Comparison of ENCODE assay signal across 27 cellular contexts in the genomic region with DNA sequence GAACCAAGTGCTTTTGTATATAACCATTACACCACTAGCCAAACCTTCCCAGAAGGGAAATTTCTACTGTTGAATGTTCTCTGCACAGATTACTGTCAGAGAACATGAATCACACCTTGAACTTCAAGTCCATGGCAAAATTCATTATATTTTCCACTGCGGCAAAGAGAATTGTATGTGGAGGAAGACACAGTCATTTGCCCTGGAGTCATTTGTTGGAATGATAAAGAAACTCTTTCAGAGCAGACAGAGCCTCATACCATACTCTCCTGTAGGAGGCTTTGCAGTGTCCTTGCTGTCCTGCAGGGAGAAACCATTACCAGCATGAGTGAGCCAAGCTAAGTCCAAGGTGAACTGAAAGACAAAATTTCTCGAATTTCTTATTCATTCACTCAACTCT.
DNase-seq lines count a peak whose midpoint lies in the region; ATAC-seq and TF ChIP-seq lines count a peak whose summit lies in the region.
"Had no signal": no experiment of that assay in that cellular context is flagged by ENCODE, and none has a peak within 500 bp of the region (broad histone marks: within the 10 kb centered on the region; RNA-seq: fewer than 3 reads in every experiment).

No MANE protein-coding gene starts in this region.

- no peaks in the 10 kb centered on the region for H3K79me2 ChIP-seq in osteoblast (ENCODE audit: insufficient read depth, low read length)

- H4K20me1 ChIP-seq in osteoblast (ENCODE audit: insufficient read depth, low read length) = no peaks in the 10 kb centered on the region

- DNase-seq in ELR (ENCODE audit: low read depth) (peak; percentile 88), RPMI7951 (ENCODE audit: low read depth) (peak; percentile 93), chondrocyte (ENCODE audit: low spot score) (no peak), osteoblast (ENCODE audit: insufficient read length, low spot score, missing footprints) (no peak), middle frontal gyrus (ENCODE audit: extremely low spot score, low spot score) (no peak), NCI-H2196 (lab: John Stamatoyannopoulos, UW; ENCODE audit: unreplicated experiment) (no peak)
- no peak for DNase-seq in activated naive CD4-positive, alpha-beta T cell treated with anti-CD3 and anti-CD28 coated beads, Interleukin-2, amount 10 ng/mL, durations not matched to agents 7 days and 5 days
- DNase-seq: activated CD4-positive, alpha-beta T cell treated with anti-CD3 and anti-CD28 coated beads, Interleukin-2, amount 10 ng/mL, durations not matched to agents 24 days and 14 days; activated naive CD4-positive, alpha-beta T cell treated with anti-CD3 and anti-CD28 coated beads for 36 hours; activated T-cell treated with anti-CD3 and anti-CD28 coated beads, Interleukin-2, amount 50 U/mL, for 48 hours; anterior cingulate cortex; gastrocnemius medialis; hippocampal formation; KG1; left lung; midbrain; natural killer cell; NCI-H1436; pancreas; stimulated activated CD4-positive, alpha-beta T cell treated with anti-CD3 and anti-CD28 coated beads, Interleukin-15, amount 100 ng/mL, for 24 hours; T-helper 2 cell had no signal

- no peaks in the 10 kb centered on the region for H3K9me3 Mint-ChIP-seq in chondrocyte (ENCODE audit: low read depth)
- no peaks in the 10 kb centered on the region for H3K9me3 Mint-ChIP-seq in activated naive CD4-positive, alpha-beta T cell treated with anti-CD3 and anti-CD28 coated beads, Interleukin-2, amount 10 ng/mL, durations not matched to agents 7 days and 5 days
- H3K9me3 Mint-ChIP-seq: activated CD4-positive, alpha-beta T cell treated with anti-CD3 and anti-CD28 coated beads, Interleukin-2, amount 10 ng/mL, durations not matched to agents 24 days and 14 days; central memory CD8-positive, alpha-beta T cell; natural killer cell; stimulated activated naive CD8-positive, alpha-beta T cell treated with anti-CD3 and anti-CD28 coated beads, Interleukin-15, Interleukin-2, amounts not matched to agents 100 ng/mL and 50 ng/mL, for 24 hours had no signal

- H3K36me3 ChIP-seq in osteoblast (ENCODE audit: insufficient read depth, low read length) = no peaks in the 10 kb centered on the region
- H3K36me3 ChIP-seq: gastrocnemius medialis, left lung, pancreas had no signal

- no peaks in the 10 kb centered on the region for H3K27me3 Mint-ChIP-seq in chondrocyte (ENCODE audit: low read depth)
- no peaks in the 10 kb centered on the region for H3K27me3 Mint-ChIP-seq in activated naive CD4-positive, alpha-beta T cell treated with anti-CD3 and anti-CD28 coated beads, Interleukin-2, amount 10 ng/mL, durations not matched to agents 7 days and 5 days

- no peak overlapping the region for H3K4me2 ChIP-seq in osteoblast (ENCODE audit: insufficient read depth, low read length)

- H3K27me3 ChIP-seq in osteoblast (ENCODE audit: insufficient read depth, low read length) = peaks cover 22% of the 10 kb centered on the region
- H3K27me3 ChIP-seq: gastrocnemius medialis, left lung, pancreas had no signal

- no peak overlapping the region for H3K27ac Mint-ChIP-seq in chondrocyte (ENCODE audit: unreplicated experiment)
- H3K27ac Mint-ChIP-seq in activated naive CD4-positive, alpha-beta T cell treated with anti-CD3 and anti-CD28 coated beads, Interleukin-2, amount 10 ng/mL, durations not matched to agents 7 days and 5 days = no peak overlapping the region
- H3K27ac Mint-ChIP-seq: activated CD4-positive, alpha-beta T cell treated with anti-CD3 and anti-CD28 coated beads, Interleukin-2, amount 10 ng/mL, durations not matched to agents 24 days and 14 days; activated naive CD4-positive, alpha-beta T cell treated with anti-CD3 and anti-CD28 coated beads for 36 hours; CD14-positive monocyte; natural killer cell; stimulated activated naive CD8-positive, alpha-beta T cell treated with anti-CD3 and anti-CD28 coated beads, Interleukin-15, Interleukin-2, amounts not matched to agents 100 ng/mL and 50 ng/mL, for 24 hours had no signal

- H3K4me1 ChIP-seq in osteoblast (ENCODE audit: insufficient read depth, low read length) = no peaks in the 10 kb centered on the region
- H3K4me1 ChIP-seq: left lung, pancreas had no signal

- no peak overlapping the region for H2AFZ ChIP-seq in osteoblast (ENCODE audit: low read length)

- H3K36me3 Mint-ChIP-seq in chondrocyte (ENCODE audit: low read depth) = no peaks in the 10 kb centered on the region
- H3K36me3 Mint-ChIP-seq in activated naive CD4-positive, alpha-beta T cell treated with anti-CD3 and anti-CD28 coated beads, Interleukin-2, amount 10 ng/mL, durations not matched to agents 7 days and 5 days = no peaks in the 10 kb centered on the region
- H3K36me3 Mint-ChIP-seq: CD14-positive monocyte, natural killer cell had no signal

- H3K4me1 Mint-ChIP-seq in chondrocyte (ENCODE audit: low read depth) = no peaks in the 10 kb centered on the region
- no peaks in the 10 kb centered on the region for H3K4me1 Mint-ChIP-seq in activated naive CD4-positive, alpha-beta T cell treated with anti-CD3 and anti-CD28 coated beads, Interleukin-2, amount 10 ng/mL, durations not matched to agents 7 days and 5 days
- H3K4me1 Mint-ChIP-seq: activated CD4-positive, alpha-beta T cell treated with anti-CD3 and anti-CD28 coated beads, Interleukin-2, amount 10 ng/mL, durations not matched to agents 24 days and 14 days; CD14-positive monocyte; central memory CD8-positive, alpha-beta T cell; natural killer cell had no signal

- H3K9me3 ChIP-seq in osteoblast (ENCODE audit: low read depth, low read length) = no peaks in the 10 kb centered on the region
- H3K9me3 ChIP-seq: gastrocnemius medialis, left lung, pancreas had no signal

- H3K4me3 ChIP-seq in osteoblast (ENCODE audit: insufficient read depth, low read length) = no peak overlapping the region
- H3K4me3 ChIP-seq: gastrocnemius medialis, left lung, pancreas had no signal

- CTCF ChIA-PET in activated naive CD4-positive, alpha-beta T cell treated with anti-CD3 and anti-CD28 coated beads, Interleukin-2, amount 10 ng/mL, durations not matched to agents 7 days and 5 days (lab: Charles Lee) = no interaction called here

- H3K27ac ChIP-seq in osteoblast (ENCODE audit: low read depth, low read length) = no peak overlapping the region
- H3K27ac ChIP-seq: gastrocnemius medialis, left lung, pancreas had no signal

- ATAC-seq in GM21576 (IDR thresholded peaks at IDR 0.05; ENCODE audit: unreplicated experiment) = no peak
- ATAC-seq: gastrocnemius medialis, left lung, natural killer cell, pancreas, sciatic nerve, SK-N-SH treated with all-trans-retinoic acid at 6 μM for 48 hours had no signal

- no peak overlapping the region for H3K4me3 Mint-ChIP-seq in chondrocyte (ENCODE audit: unreplicated experiment)
- H3K4me3 Mint-ChIP-seq in activated naive CD4-positive, alpha-beta T cell treated with anti-CD3 and anti-CD28 coated beads, Interleukin-2, amount 10 ng/mL, durations not matched to agents 7 days and 5 days = no peak overlapping the region
- H3K4me3 Mint-ChIP-seq: activated CD4-positive, alpha-beta T cell treated with anti-CD3 and anti-CD28 coated beads, Interleukin-2, amount 10 ng/mL, durations not matched to agents 24 days and 14 days; activated naive CD4-positive, alpha-beta T cell treated with anti-CD3 and anti-CD28 coated beads for 36 hours; CD14-positive monocyte; central memory CD8-positive, alpha-beta T cell; natural killer cell; stimulated activated naive CD8-positive, alpha-beta T cell treated with anti-CD3 and anti-CD28 coated beads, Interleukin-15, Interleukin-2, amounts not matched to agents 100 ng/mL and 50 ng/mL, for 24 hours had no signal

- TF ChIP-seq CTCF in chondrocyte (IDR thresholded peaks at IDR 0.05) (peak; percentile 14), osteoblast (IDR thresholded peaks at IDR 0.05; ENCODE audit: extremely low read depth, low read depth, low read length) (peak; percentile 11)

Comparison
In these comparisons a context has a peak if more than half of its experiments do, and no peak if none do; other contexts are left out.
1. DNase-seq: peak in ELR (single experiment) and RPMI7951 (single experiment); none in chondrocyte (single experiment), osteoblast (single experiment), middle frontal gyrus (single experiment), NCI-H2196 (single experiment) and activated naive CD4-positive, alpha-beta T cell treated with anti-CD3 and anti-CD28 coated beads, Interleukin-2, amount 10 ng/mL, durations not matched to agents 7 days and 5 days (single experiment).